Comparison of ENCODE assay signal across 1 cellular context in the genomic region with DNA sequence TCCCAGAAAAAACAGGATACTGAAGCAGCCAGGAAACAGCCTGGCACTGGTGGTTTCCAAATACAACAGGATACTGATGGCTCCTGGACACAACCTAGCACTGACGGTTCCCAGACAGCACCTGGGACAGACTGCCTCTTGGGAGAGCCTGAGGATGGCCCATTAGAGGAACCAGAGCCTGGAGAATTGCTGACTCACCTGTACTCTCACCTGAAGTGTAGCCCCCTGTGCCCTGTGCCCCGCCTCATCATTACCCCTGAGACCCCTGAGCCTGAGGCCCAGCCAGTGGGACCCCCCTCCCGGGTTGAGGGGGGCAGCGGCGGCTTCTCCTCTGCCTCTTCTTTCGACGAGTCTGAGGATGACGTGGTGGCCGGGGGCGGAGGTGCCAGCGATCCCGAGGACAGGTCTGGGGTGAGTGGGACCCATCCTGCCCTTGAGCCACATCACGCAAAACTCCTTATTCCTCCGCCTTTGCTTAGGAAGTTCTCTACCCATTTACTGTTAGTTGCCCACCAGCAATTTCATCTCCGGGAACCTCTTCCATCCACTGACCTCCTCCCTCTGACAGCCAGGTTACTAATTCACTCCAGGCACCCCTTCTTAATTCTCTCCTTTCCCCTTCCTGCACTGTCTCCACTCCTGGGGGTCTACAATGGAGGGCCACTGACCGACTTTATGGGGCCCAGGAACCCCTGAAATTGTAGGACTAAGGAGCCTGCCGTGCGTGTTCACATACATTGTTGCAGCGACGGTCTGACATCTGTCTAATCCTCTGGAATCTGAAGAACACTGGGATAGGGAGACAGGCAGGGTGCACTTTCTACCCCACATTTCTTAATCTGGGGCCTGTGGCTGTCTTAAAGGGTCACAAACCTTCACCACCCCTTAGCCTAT.
A peak's percentile ranks its signal among the peaks of the same experiment; 100 is the strongest.
TF ChIP-seq lines count a peak whose summit lies in the region.

No MANE protein-coding gene starts in this region.

TF ChIP-seq in HepG2, 621 proteins besides CTCF, POLR2A, EP300 and RAD21:
- TF ChIP-seq SRSF4 (IDR thresholded peaks at IDR 0.05; ENCODE audit: low read depth, low read length, poor library complexity, severe bottlenecking) (no peak), ZMYM4 (CRISPR knock-in tag; IDR thresholded peaks at IDR 0.05) (no peak), ZNF264 (CRISPR knock-in tag; IDR thresholded peaks at IDR 0.05) (0 out of 2 replicates have a peak, but pooled peaks have one; percentile 27), NFE2 (CRISPR knock-in tag; IDR thresholded peaks at IDR 0.05) (peak; percentile 73; the same call in 1 of the 2 replicates), PHF20 (CRISPR knock-in tag; IDR thresholded peaks at IDR 0.05) (no peak), SP4 (CRISPR knock-in tag; IDR thresholded peaks at IDR 0.05) (0 out of 2 replicates have a peak, but pooled peaks have one; percentile 29), ZSCAN22 (CRISPR knock-in tag; IDR thresholded peaks at IDR 0.05) (peak; percentile 96), NR2F6 (IDR thresholded peaks at IDR 0.05) (peak; percentile 1; the same call in 1 of the 2 replicates), NR2F6 (CRISPR knock-in tag; IDR thresholded peaks at IDR 0.05) (no peak), PRPF4 (IDR thresholded peaks at IDR 0.05; ENCODE audit: low read depth, low read length, poor library complexity, severe bottlenecking) (no peak), MED8 (CRISPR knock-in tag; IDR thresholded peaks at IDR 0.05; ENCODE audit: insufficient replicate concordance) (peak; percentile 9), ZNF660 (CRISPR knock-in tag; IDR thresholded peaks at IDR 0.05; ENCODE audit: borderline replicate concordance, low read depth) (no peak), ATF6 (CRISPR knock-in tag; conservative IDR thresholded peaks at IDR 0.05) (0 out of 2 replicates have a peak, but pooled peaks have one; percentile 14), CBX1 (IDR thresholded peaks at IDR 0.05; ENCODE audit: low read depth) (no peak), ZNF143 (CRISPR knock-in tag; IDR thresholded peaks at IDR 0.05) (no peak), ZSCAN30 (CRISPR knock-in tag; IDR thresholded peaks at IDR 0.05) (peak; percentile 99), KMT2B (CRISPR knock-in tag; IDR thresholded peaks at IDR 0.05) (peak; percentile 36; the same call in 1 of the 2 replicates), NFE2L2 (IDR thresholded peaks at IDR 0.05; ENCODE audit: low read length) (peak; percentile 61), MED1 (CRISPR knock-in tag; IDR thresholded peaks at IDR 0.05) (peak; percentile 10; the same call in 1 of the 2 replicates), ZNF558 (CRISPR knock-in tag; IDR thresholded peaks at IDR 0.05; ENCODE audit: borderline replicate concordance) (0 out of 2 replicates have a peak, but pooled peaks have one; percentile 27), MYPOP (CRISPR knock-in tag; IDR thresholded peaks at IDR 0.05) (0 out of 2 replicates have a peak, but pooled peaks have one; percentile 21), FOXK2 (IDR thresholded peaks at IDR 0.05) (no peak), ESRRA (CRISPR knock-in tag; IDR thresholded peaks at IDR 0.05; ENCODE audit: low read depth) (0 out of 2 replicates have a peak, but pooled peaks have one; percentile 3), ZNF235 (CRISPR knock-in tag; IDR thresholded peaks at IDR 0.05; ENCODE audit: borderline replicate concordance) (0 out of 2 replicates have a peak, but pooled peaks have one; percentile 14), SAP130 (CRISPR knock-in tag; IDR thresholded peaks at IDR 0.05; ENCODE audit: low read depth) (peak; percentile 0; the same call in 1 of the 2 replicates), ZBTB7A (CRISPR knock-in tag; IDR thresholded peaks at IDR 0.05) (no peak), HNRNPK (IDR thresholded peaks at IDR 0.05; ENCODE audit: low read depth, low read length, poor library complexity, severe bottlenecking) (no peak), MAFF (IDR thresholded peaks at IDR 0.05; ENCODE audit: low read depth, low read length) (peak; percentile 53; the same call in 1 of the 2 replicates), BORCS8-MEF2B (CRISPR knock-in tag; IDR thresholded peaks at IDR 0.05) (no peak), MAFK (conservative IDR thresholded peaks at IDR 0.05 in 1 of 2, IDR thresholded peaks at IDR 0.05 in 1 of 2; ENCODE audit: low read length in 2 of 2) (peak; percentile 70 to 74), ZSCAN9 (CRISPR knock-in tag; IDR thresholded peaks at IDR 0.05; ENCODE audit: borderline replicate concordance) (0 out of 2 replicates have a peak, but pooled peaks have one; percentile 38), BRD4 (CRISPR knock-in tag; IDR thresholded peaks at IDR 0.05) (no peak)
- TF ChIP-seq, protein P1, sequence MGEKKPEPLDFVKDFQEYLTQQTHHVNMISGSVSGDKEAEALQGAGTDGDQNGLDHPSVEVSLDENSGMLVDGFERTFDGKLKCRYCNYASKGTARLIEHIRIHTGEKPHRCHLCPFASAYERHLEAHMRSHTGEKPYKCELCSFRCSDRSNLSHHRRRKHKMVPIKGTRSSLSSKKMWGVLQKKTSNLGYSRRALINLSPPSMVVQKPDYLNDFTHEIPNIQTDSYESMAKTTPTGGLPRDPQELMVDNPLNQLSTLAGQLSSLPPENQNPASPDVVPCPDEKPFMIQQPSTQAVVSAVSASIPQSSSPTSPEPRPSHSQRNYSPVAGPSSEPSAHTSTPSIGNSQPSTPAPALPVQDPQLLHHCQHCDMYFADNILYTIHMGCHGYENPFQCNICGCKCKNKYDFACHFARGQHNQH (CRISPR knock-in tag; IDR thresholded peaks at IDR 0.05), result 0 out of 2 replicates have a peak, but pooled peaks have one; percentile 21
- TF ChIP-seq, protein P2, sequence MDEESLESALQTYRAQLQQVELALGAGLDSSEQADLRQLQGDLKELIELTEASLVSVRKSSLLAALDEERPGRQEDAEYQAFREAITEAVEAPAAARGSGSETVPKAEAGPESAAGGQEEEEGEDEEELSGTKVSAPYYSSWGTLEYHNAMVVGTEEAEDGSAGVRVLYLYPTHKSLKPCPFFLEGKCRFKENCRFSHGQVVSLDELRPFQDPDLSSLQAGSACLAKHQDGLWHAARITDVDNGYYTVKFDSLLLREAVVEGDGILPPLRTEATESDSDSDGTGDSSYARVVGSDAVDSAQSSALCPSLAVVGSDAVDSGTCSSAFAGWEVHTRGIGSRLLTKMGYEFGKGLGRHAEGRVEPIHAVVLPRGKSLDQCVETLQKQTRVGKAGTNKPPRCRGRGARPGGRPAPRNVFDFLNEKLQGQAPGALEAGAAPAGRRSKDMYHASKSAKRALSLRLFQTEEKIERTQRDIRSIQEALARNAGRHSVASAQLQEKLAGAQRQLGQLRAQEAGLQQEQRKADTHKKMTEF (CRISPR knock-in tag; IDR thresholded peaks at IDR 0.05), result peak; percentile 30; the same call in 1 of the 2 replicates
- TF ChIP-seq, protein P3, sequence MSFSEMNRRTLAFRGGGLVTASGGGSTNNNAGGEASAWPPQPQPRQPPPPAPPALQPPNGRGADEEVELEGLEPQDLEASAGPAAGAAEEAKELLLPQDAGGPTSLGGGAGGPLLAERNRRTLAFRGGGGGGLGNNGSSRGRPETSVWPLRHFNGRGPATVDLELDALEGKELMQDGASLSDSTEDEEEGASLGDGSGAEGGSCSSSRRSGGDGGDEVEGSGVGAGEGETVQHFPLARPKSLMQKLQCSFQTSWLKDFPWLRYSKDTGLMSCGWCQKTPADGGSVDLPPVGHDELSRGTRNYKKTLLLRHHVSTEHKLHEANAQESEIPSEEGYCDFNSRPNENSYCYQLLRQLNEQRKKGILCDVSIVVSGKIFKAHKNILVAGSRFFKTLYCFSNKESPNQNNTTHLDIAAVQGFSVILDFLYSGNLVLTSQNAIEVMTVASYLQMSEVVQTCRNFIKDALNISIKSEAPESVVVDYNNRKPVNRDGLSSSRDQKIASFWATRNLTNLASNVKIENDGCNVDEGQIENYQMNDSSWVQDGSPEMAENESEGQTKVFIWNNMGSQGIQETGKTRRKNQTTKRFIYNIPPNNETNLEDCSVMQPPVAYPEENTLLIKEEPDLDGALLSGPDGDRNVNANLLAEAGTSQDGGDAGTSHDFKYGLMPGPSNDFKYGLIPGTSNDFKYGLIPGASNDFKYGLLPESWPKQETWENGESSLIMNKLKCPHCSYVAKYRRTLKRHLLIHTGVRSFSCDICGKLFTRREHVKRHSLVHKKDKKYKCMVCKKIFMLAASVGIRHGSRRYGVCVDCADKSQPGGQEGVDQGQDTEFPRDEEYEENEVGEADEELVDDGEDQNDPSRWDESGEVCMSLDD (CRISPR knock-in tag; IDR thresholded peaks at IDR 0.05; ENCODE audit: borderline replicate concordance), result 0 out of 2 replicates have a peak, but pooled peaks have one; percentile 4
- TF ChIP-seq, protein P4, sequence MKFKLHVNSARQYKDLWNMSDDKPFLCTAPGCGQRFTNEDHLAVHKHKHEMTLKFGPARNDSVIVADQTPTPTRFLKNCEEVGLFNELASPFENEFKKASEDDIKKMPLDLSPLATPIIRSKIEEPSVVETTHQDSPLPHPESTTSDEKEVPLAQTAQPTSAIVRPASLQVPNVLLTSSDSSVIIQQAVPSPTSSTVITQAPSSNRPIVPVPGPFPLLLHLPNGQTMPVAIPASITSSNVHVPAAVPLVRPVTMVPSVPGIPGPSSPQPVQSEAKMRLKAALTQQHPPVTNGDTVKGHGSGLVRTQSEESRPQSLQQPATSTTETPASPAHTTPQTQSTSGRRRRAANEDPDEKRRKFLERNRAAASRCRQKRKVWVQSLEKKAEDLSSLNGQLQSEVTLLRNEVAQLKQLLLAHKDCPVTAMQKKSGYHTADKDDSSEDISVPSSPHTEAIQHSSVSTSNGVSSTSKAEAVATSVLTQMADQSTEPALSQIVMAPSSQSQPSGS (CRISPR knock-in tag; IDR thresholded peaks at IDR 0.05), result peak; percentile 22; the same call in 1 of the 2 replicates
- TF ChIP-seq, protein P5, sequence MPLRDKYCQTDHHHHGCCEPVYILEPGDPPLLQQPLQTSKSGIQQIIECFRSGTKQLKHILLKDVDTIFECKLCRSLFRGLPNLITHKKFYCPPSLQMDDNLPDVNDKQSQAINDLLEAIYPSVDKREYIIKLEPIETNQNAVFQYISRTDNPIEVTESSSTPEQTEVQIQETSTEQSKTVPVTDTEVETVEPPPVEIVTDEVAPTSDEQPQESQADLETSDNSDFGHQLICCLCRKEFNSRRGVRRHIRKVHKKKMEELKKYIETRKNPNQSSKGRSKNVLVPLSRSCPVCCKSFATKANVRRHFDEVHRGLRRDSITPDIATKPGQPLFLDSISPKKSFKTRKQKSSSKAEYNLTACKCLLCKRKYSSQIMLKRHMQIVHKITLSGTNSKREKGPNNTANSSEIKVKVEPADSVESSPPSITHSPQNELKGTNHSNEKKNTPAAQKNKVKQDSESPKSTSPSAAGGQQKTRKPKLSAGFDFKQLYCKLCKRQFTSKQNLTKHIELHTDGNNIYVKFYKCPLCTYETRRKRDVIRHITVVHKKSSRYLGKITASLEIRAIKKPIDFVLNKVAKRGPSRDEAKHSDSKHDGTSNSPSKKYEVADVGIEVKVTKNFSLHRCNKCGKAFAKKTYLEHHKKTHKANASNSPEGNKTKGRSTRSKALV (CRISPR knock-in tag; IDR thresholded peaks at IDR 0.05), result 0 out of 2 replicates have a peak, but pooled peaks have one; percentile 20
TF ChIP-seq in HepG2: peak in this region for 24.
